ENCODE assay signal across 1 cellular context in genomic region chr5:35230043-35230611, GRCh38.
TF ChIP-seq lines count a peak whose summit lies in the region.

TSS of gene PRLR (minus strand) at chr5:35230487. CDS start at chr5:35089620, 140,867 bp downstream.

TF ChIP-seq in HepG2, 621 proteins besides CTCF, POLR2A, EP300 and RAD21 (continued from another document and continues in another):
- TF ChIP-seq HNF1A (IDR thresholded peaks at IDR 0.05; ENCODE audit: low read depth) (no peak), HNF1A (CRISPR knock-in tag; IDR thresholded peaks at IDR 0.05; ENCODE audit: borderline replicate concordance) (no peak), TEAD3 (CRISPR knock-in tag; optimal IDR thresholded peaks at IDR 0.05; ENCODE audit: borderline replicate concordance) (peak; percentile 44), HHEX (CRISPR knock-in tag; IDR thresholded peaks at IDR 0.05) (no peak), HNF1B (CRISPR knock-in tag; IDR thresholded peaks at IDR 0.05) (no peak), CSRNP1 (CRISPR knock-in tag; IDR thresholded peaks at IDR 0.05) (no peak), ZBTB44 (CRISPR knock-in tag; IDR thresholded peaks at IDR 0.05) (0 out of 2 replicates have a peak, but pooled peaks have one; percentile 40), HNF4G (IDR thresholded peaks at IDR 0.05; ENCODE audit: borderline replicate concordance, low read depth, low read length) (peak; percentile 66), HNF4G (CRISPR knock-in tag; IDR thresholded peaks at IDR 0.05; ENCODE audit: borderline replicate concordance, low read depth) (no peak; the same call in 1 of the 2 replicates), ZNF224 (CRISPR knock-in tag; IDR thresholded peaks at IDR 0.05) (no peak), ZFY (CRISPR knock-in tag; IDR thresholded peaks at IDR 0.05) (peak; percentile 36; the same call in 1 of the 2 replicates), FOXO4 (CRISPR knock-in tag; conservative IDR thresholded peaks at IDR 0.05) (0 out of 2 replicates have a peak, but pooled peaks have one; percentile 15), ZSCAN29 (CRISPR knock-in tag; conservative IDR thresholded peaks at IDR 0.05) (0 out of 2 replicates have a peak, but pooled peaks have one; percentile 47), ZNF558 (CRISPR knock-in tag; IDR thresholded peaks at IDR 0.05; ENCODE audit: borderline replicate concordance) (no peak), RXRA (CRISPR knock-in tag; IDR thresholded peaks at IDR 0.05) (0 out of 2 replicates have a peak, but pooled peaks have one; percentile 20), SATB2 (CRISPR knock-in tag; IDR thresholded peaks at IDR 0.05) (no peak; the same call in 1 of the 2 replicates), ZNF3 (CRISPR knock-in tag; IDR thresholded peaks at IDR 0.05) (no peak), ZNF878 (CRISPR knock-in tag; IDR thresholded peaks at IDR 0.05) (no peak), ZNF891 (CRISPR knock-in tag; IDR thresholded peaks at IDR 0.05) (no peak), MLLT10 (CRISPR knock-in tag; IDR thresholded peaks at IDR 0.05) (no peak), KAT8 (CRISPR knock-in tag; IDR thresholded peaks at IDR 0.05) (no peak), GABPB1 (CRISPR knock-in tag; IDR thresholded peaks at IDR 0.05) (peak; percentile 81), SSRP1 (CRISPR knock-in tag; IDR thresholded peaks at IDR 0.05) (no peak), ZNF83 (CRISPR knock-in tag; IDR thresholded peaks at IDR 0.05; ENCODE audit: borderline replicate concordance) (no peak), HOXA9 (CRISPR knock-in tag; IDR thresholded peaks at IDR 0.05; ENCODE audit: borderline replicate concordance) (no peak), ZMAT3 (CRISPR knock-in tag; conservative IDR thresholded peaks at IDR 0.05) (0 out of 2 replicates have a peak, but pooled peaks have one; percentile 54), ZMYM3 (CRISPR knock-in tag; IDR thresholded peaks at IDR 0.05) (peak; percentile 83), SP1 (IDR thresholded peaks at IDR 0.05) (no peak), SP1 (CRISPR knock-in tag; IDR thresholded peaks at IDR 0.05) (no peak), PATZ1 (CRISPR knock-in tag; IDR thresholded peaks at IDR 0.05) (peak; percentile 19; the same call in 1 of the 2 replicates), ZNF713 (CRISPR knock-in tag; IDR thresholded peaks at IDR 0.05) (no peak), ZNF614 (CRISPR knock-in tag; IDR thresholded peaks at IDR 0.05; ENCODE audit: borderline replicate concordance) (peak; percentile 53; the same call in 1 of the 2 replicates), ZNF691 (CRISPR knock-in tag; IDR thresholded peaks at IDR 0.05; ENCODE audit: borderline replicate concordance, low read depth) (no peak; the same call in 1 of the 2 replicates), ARNT (IDR thresholded peaks at IDR 0.05) (no peak), U2AF2 (IDR thresholded peaks at IDR 0.05; ENCODE audit: low read depth, low read length) (no peak), ZMAT5 (CRISPR knock-in tag; IDR thresholded peaks at IDR 0.05; ENCODE audit: borderline replicate concordance, low read depth) (no peak), ZNF142 (CRISPR knock-in tag; IDR thresholded peaks at IDR 0.05) (peak; percentile 43; the same call in 1 of the 2 replicates), NR1H2 (CRISPR knock-in tag; IDR thresholded peaks at IDR 0.05; ENCODE audit: borderline replicate concordance, low read depth) (no peak), YEATS4 (CRISPR knock-in tag; IDR thresholded peaks at IDR 0.05; ENCODE audit: borderline replicate concordance) (peak; percentile 52; the same call in 1 of the 2 replicates), ELF3 (CRISPR knock-in tag; IDR thresholded peaks at IDR 0.05) (peak; percentile 69), TBX2 (CRISPR knock-in tag; IDR thresholded peaks at IDR 0.05; ENCODE audit: borderline replicate concordance) (no peak), SIN3B (IDR thresholded peaks at IDR 0.05; ENCODE audit: low read length) (no peak), ZNF652 (CRISPR knock-in tag; IDR thresholded peaks at IDR 0.05; ENCODE audit: borderline replicate concordance, low read depth) (0 out of 2 replicates have a peak, but pooled peaks have one; percentile 14), NCOA2 (CRISPR knock-in tag; IDR thresholded peaks at IDR 0.05) (0 out of 2 replicates have a peak, but pooled peaks have one; percentile 24), KDM6A (CRISPR knock-in tag; IDR thresholded peaks at IDR 0.05; ENCODE audit: low read depth) (0 out of 2 replicates have a peak, but pooled peaks have one; percentile 38)
